23 cellular contexts compared by ENCODE assay signal in the genomic region with DNA sequence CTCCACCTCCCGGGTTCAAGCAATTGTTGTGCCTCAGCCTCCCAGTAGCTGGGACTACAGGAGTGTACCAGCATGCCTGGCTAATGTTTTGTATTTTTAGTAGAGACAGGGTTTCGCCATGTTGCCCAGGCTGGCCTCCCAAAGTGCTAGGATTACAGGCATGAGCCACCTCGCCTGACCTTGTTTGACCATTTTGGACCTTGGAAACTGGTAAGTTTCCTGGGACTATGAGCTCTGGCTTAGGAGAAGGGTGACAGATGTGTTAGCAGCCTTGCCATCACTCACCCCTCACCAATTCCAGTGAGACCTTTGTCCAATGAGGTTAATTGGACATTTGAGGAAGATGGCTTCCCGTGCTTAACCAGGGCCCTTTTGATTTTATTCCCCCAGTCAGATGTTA. TPM values are rescaled to one million over a fixed set of nuclear protein-coding genes. Genes with fewer than 3 reads are reported as not detected.
"Had no signal": no experiment of that assay in that cellular context is flagged by ENCODE, and none has a peak within 500 bp of the region (broad histone marks: within the 10 kb centered on the region; RNA-seq: fewer than 3 reads in every experiment).

No MANE protein-coding gene starts in this region.

- H3K36me3 ChIP-seq: esophagus squamous epithelium, neutrophil, pancreas, prostate gland, suprapubic skin, thyroid gland had no signal

- ATAC-seq: effector memory CD8-positive, alpha-beta T cell; naive thymus-derived CD4-positive, alpha-beta T cell; pancreas; right cardiac atrium; stimulated activated naive CD8-positive, alpha-beta T cell treated with anti-CD3 and anti-CD28 coated beads, Interleukin-15, amount 100 ng/mL, for 72 hours had no signal

- H3K36me3 Mint-ChIP-seq: naive thymus-derived CD4-positive, alpha-beta T cell had no signal

- H3K27ac Mint-ChIP-seq: effector memory CD8-positive, alpha-beta T cell; naive thymus-derived CD4-positive, alpha-beta T cell; stimulated activated naive CD8-positive, alpha-beta T cell treated with anti-CD3 and anti-CD28 coated beads, Interleukin-15, amount 100 ng/mL, for 72 hours had no signal

- H3K27me3 ChIP-seq: esophagus squamous epithelium, neutrophil, pancreas, suprapubic skin, thyroid gland had no signal

- H3K4me3 Mint-ChIP-seq: central memory CD8-positive, alpha-beta T cell; effector memory CD8-positive, alpha-beta T cell; naive thymus-derived CD4-positive, alpha-beta T cell; neural crest cell; stimulated activated naive CD8-positive, alpha-beta T cell treated with anti-CD3 and anti-CD28 coated beads, Interleukin-15, amount 100 ng/mL, for 72 hours had no signal

- H3K27me3 Mint-ChIP-seq: central memory CD8-positive, alpha-beta T cell; effector memory CD8-positive, alpha-beta T cell; naive thymus-derived CD4-positive, alpha-beta T cell; stimulated activated naive CD8-positive, alpha-beta T cell treated with anti-CD3 and anti-CD28 coated beads, Interleukin-15, amount 100 ng/mL, for 72 hours had no signal

- H3K9me3 Mint-ChIP-seq: central memory CD8-positive, alpha-beta T cell; effector memory CD8-positive, alpha-beta T cell; naive thymus-derived CD4-positive, alpha-beta T cell; neural crest cell; stimulated activated naive CD8-positive, alpha-beta T cell treated with anti-CD3 and anti-CD28 coated beads, Interleukin-15, amount 100 ng/mL, for 72 hours had no signal

- H3K9me3 ChIP-seq: esophagus squamous epithelium, neutrophil, pancreas, prostate gland, suprapubic skin, thyroid gland had no signal

- H3K4me3 ChIP-seq: coronary artery, esophagus squamous epithelium, pancreas, prostate gland, skin epidermis, suprapubic skin, thyroid gland had no signal

- H3K4me1 Mint-ChIP-seq: central memory CD8-positive, alpha-beta T cell; stimulated activated naive CD8-positive, alpha-beta T cell treated with anti-CD3 and anti-CD28 coated beads, Interleukin-15, amount 100 ng/mL, for 72 hours had no signal

- H3K4me1 ChIP-seq: pancreas, prostate gland had no signal

- DNase-seq: effector memory CD8-positive, alpha-beta T cell; erythroblast; esophagus squamous epithelium; head of caudate nucleus; mesendoderm; midbrain; naive thymus-derived CD4-positive, alpha-beta T cell; pancreas; right cardiac atrium; stimulated activated CD4-positive, alpha-beta T cell treated with anti-CD3 and anti-CD28 coated beads, Interleukin-15, amount 100 ng/mL, for 24 hours; stimulated activated CD4-positive, alpha-beta T cell treated with anti-CD3 and anti-CD28 coated beads, Interleukin-2, amount 100 ng/mL, for 48 hours; stimulated activated naive CD4-positive, alpha-beta T cell; stimulated activated naive CD8-positive, alpha-beta T cell treated with anti-CD3 and anti-CD28 coated beads, Interleukin-15, amount 100 ng/mL, for 72 hours; thyroid gland; trophoblast cell had no signal

- H3K27ac ChIP-seq: coronary artery, esophagus squamous epithelium, neutrophil, pancreas, prostate gland, skin epidermis, suprapubic skin had no signal

RNA-seq across cellular contexts. Expression of a gene that starts 19.9 kb away (rescaled TPM):
- total RNA-seq: neural crest cell, renal cortical epithelial cell had no signal
- polyA plus RNA-seq: naive thymus-derived CD4-positive, alpha-beta T cell had no signal
